In genomic region chr3:52154135-52155094, GRCh38 we compare ENCODE assay signal across 8 cellular contexts.
DNase-seq lines count a peak whose midpoint lies in the region; ATAC-seq and TF ChIP-seq lines count a peak whose summit lies in the region.

POC1A (minus strand) TSS chr3:52154423; CDS start chr3:52154372, 51 bp downstream.

- DNase-seq in C1 segment of cervical spinal cord (lab: John Stamatoyannopoulos, UW), result peak; percentile 56 to 97 (median 92)
- DNase-seq in NCI-H69 (lab: John Stamatoyannopoulos, UW), result peak; percentile 96
- DNase-seq in activated CD4-positive, alpha-beta T cell treated with anti-CD3 and anti-CD28 coated beads, Interleukin-2, amount 50 U/mL, for 1 hour, result peak; percentile 80
- peak; percentile 99 for DNase-seq in coronary artery (ENCODE audit: low spot score)
- peak; percentile 99 for DNase-seq in left kidney (ENCODE audit: low read depth, low spot score)
- peak; percentile 94 for DNase-seq in stimulated activated CD4-positive, alpha-beta T cell treated with anti-CD3 and anti-CD28 coated beads, Interleukin-1b, Interleukin-23, amount 100 ng/mL, for 48 hours

- ATAC-seq in GM19372 (IDR thresholded peaks at IDR 0.05; ENCODE audit: low read depth, unreplicated experiment) (peak; percentile 78), HG03521 (IDR thresholded peaks at IDR 0.05; ENCODE audit: unreplicated experiment) (peak; percentile 85)

- H3K4me3 ChIP-seq in coronary artery, result peak within 1 kb of the TSS; percentile 74

- TF ChIP-seq CTCF in coronary artery (IDR thresholded peaks at IDR 0.05), result no peak

- H3K27ac ChIP-seq in coronary artery, result peak within 1 kb of the TSS; percentile 72 to 87

Comparison
In these comparisons a context has a peak if more than half of its experiments do, and no peak if none do; other contexts are left out.
1. Peak in every context shown above with its lines: DNase-seq, ATAC-seq, H3K4me3 ChIP-seq and H3K27ac ChIP-seq.